ENCODE assay signal across 16 cellular contexts in the genomic region with DNA sequence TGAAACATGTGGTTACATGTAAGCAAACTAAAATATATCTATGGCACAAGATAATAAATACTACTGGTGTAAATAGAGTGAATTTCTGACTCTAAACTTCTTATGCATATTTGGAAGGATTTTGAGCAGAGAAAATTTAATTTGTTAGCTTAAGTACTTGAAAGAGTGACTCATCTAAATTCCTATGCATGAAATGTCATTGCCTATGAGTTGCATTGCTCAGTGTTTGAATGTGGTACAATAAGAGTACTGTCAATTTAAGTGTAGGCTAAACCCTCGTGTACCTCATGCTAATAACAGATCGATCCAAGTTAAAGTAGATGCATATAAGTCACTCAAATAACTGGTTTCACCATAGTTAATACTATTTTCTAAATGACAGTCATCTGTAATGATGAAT. TPM values are rescaled to one million over a fixed set of nuclear protein-coding genes. Genes with fewer than 3 reads are reported as not detected.
DNase-seq lines count a peak whose midpoint lies in the region; FAIRE-seq and TF ChIP-seq lines count a peak whose summit lies in the region.
"Had no signal": no experiment of that assay in that cellular context is flagged by ENCODE, and none has a peak within 500 bp of the region (broad histone marks: within the 10 kb centered on the region; RNA-seq: fewer than 3 reads in every experiment).

No MANE protein-coding gene starts in this region.

- POLR2A ChIA-PET in AG04450 (lab: Yijun Ruan, JAX) = no interaction called here

- FAIRE-seq in GM12891 (lab: Jason Lieb, UNC) = no peak

- H3K27me3 ChIP-seq in AG04450 (ENCODE audit: control insufficient read depth, insufficient read depth, low read length) (no peaks in the 10 kb centered on the region), Peyer's patch (no peaks in the 10 kb centered on the region)

- no peaks in the 10 kb centered on the region for H3K4me1 ChIP-seq in Peyer's patch

- H3K36me3 ChIP-seq in Peyer's patch = no peaks in the 10 kb centered on the region

- DNase-seq in AG04450 (ENCODE audit: low read depth, low spot score) = peak; percentile 42
- peak; percentile 40 for DNase-seq in HT-29 (ENCODE audit: low spot score)
- DNase-seq in astrocyte of the hippocampus (ENCODE audit: low read depth, low spot score) = peak; percentile 61
- DNase-seq in iris pigment epithelial cell (ENCODE audit: low read depth) = peak; percentile 82
- DNase-seq in GM12891 (ENCODE audit: insufficient read length, low spot score) = no peak
- no peak for DNase-seq in SK-N-DZ (ENCODE audit: low spot score)
- DNase-seq in HuH-7.5 (ENCODE audit: low spot score) = no peak
- DNase-seq in Peyer's patch = no peak
- DNase-seq: activated CD8-positive, alpha-beta memory T cell treated with anti-CD3 and anti-CD28 coated beads, Interleukin-2, amount 50 U/mL, for 48 hours; GF-D8; hippocampal formation; NCI-H2029 treated with DMSO at 0.1 percent for 48 hours; nucleus accumbens had no signal

- H3K9me3 ChIP-seq in AG04450 (ENCODE audit: control insufficient read depth, insufficient read depth, low read length) (no peaks in the 10 kb centered on the region), Peyer's patch (no peaks in the 10 kb centered on the region)

- H3K27ac ChIP-seq in AG04450 (ENCODE audit: low read depth, low read length) (no peak overlapping the region), Peyer's patch (no peak overlapping the region)
- H3K27ac ChIP-seq: C4-2B had no signal

- H3K4me3 ChIP-seq in AG04450 (ENCODE audit: low read depth, low read length) (no peak overlapping the region), Peyer's patch (no peak overlapping the region)
- H3K4me3 ChIP-seq: lung had no signal

- TF ChIP-seq POLR2A in GM12891 (IDR thresholded peaks at IDR 0.05; ENCODE audit: low read depth, low read length) (no peak), Peyer's patch (IDR thresholded peaks at IDR 0.05) (no peak)

- TF ChIP-seq CTCF in AG04450 (IDR thresholded peaks at IDR 0.05; ENCODE audit: low read depth, low read length) = no peak
- TF ChIP-seq CTCF in Peyer's patch (IDR thresholded peaks at IDR 0.05) = no peak

- CTCF ChIA-PET in AG04450 (lab: Charles Lee) = no interaction called here

TF ChIP-seq in GM12891, 5 proteins besides CTCF, POLR2A, EP300 and RAD21:
- TF ChIP-seq PAX5 (IDR thresholded peaks at IDR 0.05; ENCODE audit: insufficient read depth, low read length, severe bottlenecking) (no peak), SPI1 (IDR thresholded peaks at IDR 0.05; ENCODE audit: low read depth, low read length) (no peak), TAF1 (IDR thresholded peaks at IDR 0.05; ENCODE audit: low read depth, low read length) (no peak), POLR2AphosphoS5 (IDR thresholded peaks at IDR 0.05; ENCODE audit: low read depth, low read length) (no peak), POU2F2 (IDR thresholded peaks at IDR 0.05; ENCODE audit: low read depth, low read length) (no peak)
TF ChIP-seq in GM12891: peak in this region for 0.

RNA-seq across cellular contexts. Expression of gene CARD18, which starts 5.3 kb away (rescaled TPM):
- polyA plus RNA-seq in AG04450 (2011; rRNA removed) = not detected in 2 replicates
- polyA minus RNA-seq in AG04450 (2011; rRNA and poly(A)+ RNA removed) = not detected in 2 replicates
- total RNA-seq in HT-29 (2014; rRNA removed; shearing (Covaris generic)) = not detected in 2 replicates
- not detected for polyA plus RNA-seq in GM12891 (2012; ENCODE audit: low read depth, missing spikeins)
- not detected in 2 replicates for polyA plus RNA-seq in SK-N-DZ (2014; cell fraction: cytosol; rRNA removed)
- polyA plus RNA-seq in SK-N-DZ (2014; cell fraction: nucleus; rRNA removed) = not detected in 2 replicates
- not detected for total RNA-seq in Peyer's patch
- total RNA-seq: lung, urinary bladder had no signal
- polyA plus RNA-seq: lung, urinary bladder had no signal

Comparison
In these comparisons a context has a peak if more than half of its experiments do, and no peak if none do; other contexts are left out.
1. DNase-seq: peak in AG04450 (single experiment), HT-29 (single experiment), astrocyte of the hippocampus (single experiment) and iris pigment epithelial cell (single experiment); none in GM12891 (single experiment), SK-N-DZ (single experiment), HuH-7.5 (single experiment) and Peyer's patch (0 of 3).